Comparison of ENCODE assay signal across 8 cellular contexts in the genomic region with DNA sequence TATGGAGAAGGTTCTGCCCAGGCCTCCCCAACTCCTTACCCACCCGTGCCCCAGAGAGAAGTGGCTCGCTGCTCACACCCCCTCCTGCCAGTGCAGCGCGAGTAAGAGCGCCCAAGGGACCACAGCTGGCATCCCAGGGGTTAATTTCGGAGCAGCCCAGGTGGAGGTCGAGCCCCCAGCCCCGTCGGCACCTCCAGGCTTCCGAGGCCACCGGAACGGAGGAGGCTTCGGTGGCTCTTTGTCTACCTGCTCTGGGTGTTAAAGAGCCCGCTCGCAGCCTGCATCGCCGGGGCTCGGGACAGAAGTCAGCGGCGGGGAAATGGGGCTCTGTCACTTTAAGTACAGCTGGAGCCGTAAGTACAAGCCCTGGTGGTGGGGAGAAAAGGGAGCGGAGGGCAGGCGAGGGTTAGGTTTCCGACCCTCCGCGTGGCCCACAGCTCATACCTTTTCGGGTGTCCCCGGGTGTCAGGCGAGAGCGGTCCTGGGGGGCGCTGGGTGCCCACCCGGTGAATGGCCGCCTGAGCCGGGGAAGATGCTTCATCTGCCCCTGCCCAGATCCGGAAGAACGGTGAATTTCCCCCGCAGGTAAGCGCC.
DNase-seq lines count a peak whose midpoint lies in the region; ATAC-seq, FAIRE-seq and TF ChIP-seq lines count a peak whose summit lies in the region.

No MANE protein-coding gene starts in this region.

- H3K27me3 Mint-ChIP-seq in activated CD4-positive, alpha-beta memory T cell treated with anti-CD3 and anti-CD28 coated beads for 36 hours, result peaks cover 4% of the 10 kb centered on the region

- no peak for ATAC-seq in GM21717 (IDR thresholded peaks at IDR 0.05; ENCODE audit: unreplicated experiment)

- H3K4me1 Mint-ChIP-seq in activated CD4-positive, alpha-beta memory T cell treated with anti-CD3 and anti-CD28 coated beads for 36 hours (ENCODE audit: low read depth), result peaks cover 11% of the 10 kb centered on the region

- CTCF ChIA-PET in activated CD4-positive, alpha-beta memory T cell treated with anti-CD3 and anti-CD28 coated beads for 36 hours (lab: Charles Lee), result interaction anchor here (1.5 to 2.2 kb wide), 3 partner anchors 30 to 226 kb away, joined by 3 to 10 read pairs (median 4); no protein-coding TSS in a partner anchor

- POLR2A ChIA-PET in activated CD4-positive, alpha-beta memory T cell treated with anti-CD3 and anti-CD28 coated beads for 36 hours (lab: Charles Lee), result no interaction called here

- no peak for TF ChIP-seq CTCF in D721Med (IDR thresholded peaks at IDR 0.05; ENCODE audit: insufficient read depth, missing control alignments)

- intact Hi-C loops in activated CD4-positive, alpha-beta memory T cell treated with anti-CD3 and anti-CD28 coated beads for 36 hours (cut with micrococcal nuclease), result no loop called here

- H3K36me3 Mint-ChIP-seq in activated CD4-positive, alpha-beta memory T cell treated with anti-CD3 and anti-CD28 coated beads for 36 hours, result no peaks in the 10 kb centered on the region

- no peaks in the 10 kb centered on the region for H3K9me3 Mint-ChIP-seq in activated CD4-positive, alpha-beta memory T cell treated with anti-CD3 and anti-CD28 coated beads for 36 hours

- peak overlapping the region; percentile 75 for H3K4me3 Mint-ChIP-seq in activated CD4-positive, alpha-beta memory T cell treated with anti-CD3 and anti-CD28 coated beads for 36 hours

- DNase-seq in D721Med (ENCODE audit: insufficient read length, low spot score) (peak; percentile 89), NCI-H1092 (lab: John Stamatoyannopoulos, UW) (peak; percentile 52), ecto neural progenitor cell (ENCODE audit: low spot score) (peak; percentile 74), lung microvascular endothelial cell (ENCODE audit: low read depth in 2 of 2) (peak; percentile 53 to 62), NCI-H146 (lab: John Stamatoyannopoulos, UW) (no peak)
- DNase-seq in activated CD4-positive, alpha-beta memory T cell treated with anti-CD3 and anti-CD28 coated beads for 36 hours, result peak; percentile 60
- DNase-seq in stimulated activated CD4-positive, alpha-beta T cell treated with anti-CD3 and anti-CD28 coated beads, TNF-alpha, amount 100 ng/mL, for 24 hours (ENCODE audit: low read depth in 3 of 3), result peak; percentile 16 to 47 (median 35)

- FAIRE-seq in D721Med (lab: Jason Lieb, UNC), result no peak

- no peak overlapping the region for H3K27ac Mint-ChIP-seq in activated CD4-positive, alpha-beta memory T cell treated with anti-CD3 and anti-CD28 coated beads for 36 hours
